Comparison of ENCODE assay signal across 12 cellular contexts in genomic region chr13:93151277-93151676, GRCh38.
DNase-seq lines count a peak whose midpoint lies in the region; ATAC-seq and TF ChIP-seq lines count a peak whose summit lies in the region.
"Had no signal": no experiment of that assay in that cellular context is flagged by ENCODE, and none has a peak within 500 bp of the region (broad histone marks: within the 10 kb centered on the region; RNA-seq: fewer than 3 reads in every experiment).

No MANE protein-coding gene starts in this region.

- TF ChIP-seq CTCF in GM20000 (IDR thresholded peaks at IDR 0.05; ENCODE audit: extremely low read depth, missing control alignments) = no peak

- no peak for ATAC-seq in HG02642 (IDR thresholded peaks at IDR 0.05; ENCODE audit: poor library complexity, unreplicated experiment)
- ATAC-seq: left lobe of liver had no signal

- DNase-seq in AG08395 (ENCODE audit: low spot score) (peak; percentile 58), HS-5 (ENCODE audit: low read depth) (peak; percentile 59), amniotic epithelial cell (ENCODE audit: low read depth) (peak; percentile 95), kidney glomerular epithelial cell (lab: John Stamatoyannopoulos, UW) (peak; percentile 52), NCI-H524 (lab: John Stamatoyannopoulos, UW) (no peak), iPS-NIHi11 (ENCODE audit: low spot score) (no peak), GM20000 (ENCODE audit: low spot score) (no peak)
- DNase-seq: activated naive CD4-positive, alpha-beta T cell treated with anti-CD3 and anti-CD28 coated beads, Interleukin-2, amount 10 ng/mL, durations not matched to agents 7 days and 5 days; NCI-H1105; posterior cingulate gyrus had no signal

Comparison
In these comparisons a context has a peak if more than half of its experiments do, and no peak if none do; other contexts are left out.
1. DNase-seq: peak in AG08395 (single experiment), HS-5 (single experiment), amniotic epithelial cell (single experiment) and kidney glomerular epithelial cell (single experiment); none in NCI-H524 (0 of 2), iPS-NIHi11 (single experiment) and GM20000 (single experiment).